ENCODE assay signal across 17 cellular contexts in genomic region chr2:215207791-215208367, GRCh38.
DNase-seq lines count a peak whose midpoint lies in the region; ATAC-seq and TF ChIP-seq lines count a peak whose summit lies in the region.
"Had no signal": no experiment of that assay in that cellular context is flagged by ENCODE, and none has a peak within 500 bp of the region (broad histone marks: within the 10 kb centered on the region; RNA-seq: fewer than 3 reads in every experiment).

No MANE protein-coding gene starts in this region.

- H2BK5ac ChIP-seq in trophoblast cell (ENCODE audit: low read depth, low read length, poor library complexity) = no peak overlapping the region

- H3K36me3 ChIP-seq in RWPE2 (ENCODE audit: low read depth) (no peaks in the 10 kb centered on the region), trophoblast cell (ENCODE audit: control insufficient read depth in 1 of 2, insufficient read depth in 2 of 2, low read length in 2 of 2) (no peaks in the 10 kb centered on the region)
- H3K36me3 ChIP-seq: BLaER1 had no signal

- no peak overlapping the region for H3K27ac ChIP-seq in RWPE2 (ENCODE audit: poor library complexity, severe bottlenecking)
- no peak overlapping the region for H3K27ac ChIP-seq in trophoblast cell (ENCODE audit: low read depth, low read length)
- H3K27ac ChIP-seq: BLaER1, GM23248 had no signal

- H3K27me3 Mint-ChIP-seq in CD14-positive monocyte (ENCODE audit: low read depth in 3 of 3) = peaks cover 0 to 3% (median 0%) of the 10 kb centered on the region in 3 donors
- H3K27me3 Mint-ChIP-seq: B cell had no signal

- no peak overlapping the region for H2BK12ac ChIP-seq in trophoblast cell (ENCODE audit: low read length)

- H4K8ac ChIP-seq in trophoblast cell (ENCODE audit: low read depth, low read length) = no peak overlapping the region

- DNase-seq in CD14-positive monocyte (ENCODE audit: low spot score) (peak; percentile 44), RWPE2 (ENCODE audit: low spot score) (peak; percentile 42), trophoblast cell (no peak), NCI-H69 (lab: John Stamatoyannopoulos, UW) (no peak), DMS153 (lab: John Stamatoyannopoulos, UW) (no peak)
- no peak for DNase-seq in activated naive CD4-positive, alpha-beta T cell treated with anti-CD3 and anti-CD28 coated beads, Interleukin-2, amount 50 U/mL, for 16 hours
- DNase-seq: Caco-2; CD4-positive, alpha-beta memory T cell; DMS79; EL; GDM1; GM23248; H7; HCEC 1CT had no signal

- H4K91ac ChIP-seq in trophoblast cell (ENCODE audit: low read depth, low read length) = no peak overlapping the region

- no peak overlapping the region for H3K4me3 Mint-ChIP-seq in CD14-positive monocyte
- H3K4me3 Mint-ChIP-seq: B cell; CD4-positive, alpha-beta memory T cell had no signal

- no peaks in the 10 kb centered on the region for H3K79me2 ChIP-seq in trophoblast cell (ENCODE audit: control insufficient read depth, insufficient read depth, low read length, poor library complexity)

- no peak overlapping the region for H4K12ac ChIP-seq in trophoblast cell (ENCODE audit: low read depth, low read length)

- no peak overlapping the region for H2BK120ac ChIP-seq in trophoblast cell (ENCODE audit: insufficient read depth, low read length, poor library complexity)

- ATAC-seq in RWPE2 (ENCODE audit: low read depth) = no peak
- ATAC-seq: GM12878 had no signal

- H3K4ac ChIP-seq in trophoblast cell (ENCODE audit: low read depth, low read length) = no peak overlapping the region

- no peak overlapping the region for H2AK5ac ChIP-seq in trophoblast cell (ENCODE audit: low read length)

- no peak overlapping the region for H3K14ac ChIP-seq in trophoblast cell (ENCODE audit: low read length)

- no peaks in the 10 kb centered on the region for H3K79me1 ChIP-seq in trophoblast cell (ENCODE audit: low read length)

- no CpG with 5 or more reads among the region's 27 CpGs for WGBS in trophoblast cell (ENCODE audit: extremely low coverage, insufficient coverage, insufficient read length)

- H3K23ac ChIP-seq in trophoblast cell (ENCODE audit: low read length) = no peak overlapping the region

- peaks cover 7 to 24% (median 17%) of the 10 kb centered on the region in 7 donors for H3K9me3 Mint-ChIP-seq in CD14-positive monocyte

- H3K27me3 ChIP-seq in RWPE2 (ENCODE audit: insufficient read depth, poor library complexity, severe bottlenecking) (no peaks in the 10 kb centered on the region), trophoblast cell (ENCODE audit: insufficient read depth, low read length) (no peaks in the 10 kb centered on the region)
- H3K27me3 ChIP-seq: BLaER1 had no signal

- no peak overlapping the region for H3K27ac Mint-ChIP-seq in CD14-positive monocyte
- H3K27ac Mint-ChIP-seq: B cell; CD4-positive, alpha-beta memory T cell had no signal

- intact Hi-C loops in CD14-positive monocyte (cut with micrococcal nuclease) = no loop called here

- TF ChIP-seq CTCF in CD14-positive monocyte (IDR thresholded peaks at IDR 0.05) (no peak), RWPE2 (IDR thresholded peaks at IDR 0.05; ENCODE audit: poor library complexity, severe bottlenecking) (no peak)

- no peak overlapping the region for H2AFZ ChIP-seq in trophoblast cell (ENCODE audit: insufficient read depth, low read length, poor library complexity)
- H2AFZ ChIP-seq: GM23248 had no signal

- H3K4me3 ChIP-seq in RWPE2 (ENCODE audit: severe bottlenecking) (no peak overlapping the region), trophoblast cell (ENCODE audit: low read depth, low read length) (peak overlapping the region; percentile 15)
- H3K4me3 ChIP-seq: BLaER1, GM12878, GM23248 had no signal

- H3K36me3 Mint-ChIP-seq in CD14-positive monocyte = no peaks in the 10 kb centered on the region
- H3K36me3 Mint-ChIP-seq: CD4-positive, alpha-beta memory T cell had no signal

- H3K9ac ChIP-seq in trophoblast cell (ENCODE audit: low read length) = no peak overlapping the region
- H3K9ac ChIP-seq: BLaER1, GM23248 had no signal

- H3K4me2 ChIP-seq in trophoblast cell (ENCODE audit: low read length) = no peak overlapping the region
- H3K4me2 ChIP-seq: BLaER1 had no signal

- H3K4me1 Mint-ChIP-seq in CD14-positive monocyte = no peaks in the 10 kb centered on the region
- H3K4me1 Mint-ChIP-seq: B cell; CD4-positive, alpha-beta memory T cell had no signal

- peaks cover 7% of the 10 kb centered on the region for H3K9me3 ChIP-seq in RWPE2 (ENCODE audit: severe bottlenecking)
- H3K9me3 ChIP-seq in trophoblast cell (ENCODE audit: insufficient read depth, low read depth, low read length) = peaks cover 7% of the 10 kb centered on the region

- H3K4me1 ChIP-seq in RWPE2 (ENCODE audit: insufficient read depth, poor library complexity, severe bottlenecking) (no peaks in the 10 kb centered on the region), trophoblast cell (ENCODE audit: control insufficient read depth in 1 of 2, insufficient read depth in 2 of 2, low read length in 2 of 2) (no peaks in the 10 kb centered on the region)
- H3K4me1 ChIP-seq: BLaER1, Caco-2 had no signal

- no peak overlapping the region for H3K18ac ChIP-seq in trophoblast cell (ENCODE audit: low read length)

Comparison
In these comparisons a context has a peak if more than half of its experiments do, and no peak if none do; other contexts are left out.
1. DNase-seq: peak in CD14-positive monocyte (single experiment) and RWPE2 (single experiment); none in trophoblast cell (0 of 2), activated naive CD4-positive, alpha-beta T cell treated with anti-CD3 and anti-CD28 coated beads, Interleukin-2, amount 50 U/mL, for 16 hours (single experiment), NCI-H69 (single experiment) and DMS153 (single experiment).